10 cellular contexts compared by ENCODE assay signal in the genomic region with DNA sequence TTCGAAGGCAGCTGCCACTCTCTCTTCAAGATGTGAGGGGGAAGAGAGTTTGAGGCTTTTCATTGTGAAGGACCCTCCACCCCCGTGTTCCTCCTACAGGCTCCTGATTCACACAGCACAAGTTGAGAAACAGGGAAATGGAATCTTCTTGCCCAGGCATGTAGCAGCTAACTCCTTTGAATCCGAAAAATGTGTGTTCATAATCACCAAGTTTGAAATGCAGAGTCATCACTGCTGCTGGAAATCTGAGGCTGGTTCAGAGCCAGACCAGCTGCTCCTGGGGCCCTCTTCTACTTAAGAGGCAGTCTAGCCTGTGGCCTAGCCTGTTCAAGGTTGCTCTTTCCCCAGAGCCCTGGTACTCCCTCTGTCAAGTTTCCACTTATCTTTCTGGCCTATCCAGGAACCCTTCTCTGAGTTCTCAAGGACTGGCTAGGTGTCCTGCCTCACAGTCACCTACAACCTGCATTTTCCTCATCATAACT. TPM values are rescaled to one million over a fixed set of nuclear protein-coding genes. Genes with fewer than 3 reads are reported as not detected.
DNase-seq lines count a peak whose midpoint lies in the region; ATAC-seq and TF ChIP-seq lines count a peak whose summit lies in the region.
"Had no signal": no experiment of that assay in that cellular context is flagged by ENCODE, and none has a peak within 500 bp of the region (broad histone marks: within the 10 kb centered on the region; RNA-seq: fewer than 3 reads in every experiment).

No MANE protein-coding gene starts in this region.

- H3K9me3 ChIP-seq in sigmoid colon: peaks cover 0 to 5% (median 0%) of the 10 kb centered on the region in 4 donors
- H3K9me3 ChIP-seq in CD4-positive, alpha-beta T cell (ENCODE audit: control insufficient read depth, low read length): no peaks in the 10 kb centered on the region
- H3K9me3 ChIP-seq: neutrophil had no signal

- H3K27ac Mint-ChIP-seq in activated T-helper 17 cell treated with anti-CD3 and anti-CD28 coated beads, Interleukin-2, amount 50 U/mL, for 72 hours: no peak overlapping the region
- H3K27ac Mint-ChIP-seq in CD4-positive, alpha-beta T cell: no peak overlapping the region

- H3K9me3 Mint-ChIP-seq in activated T-helper 17 cell treated with anti-CD3 and anti-CD28 coated beads, Interleukin-2, amount 50 U/mL, for 72 hours: peaks cover 7% of the 10 kb centered on the region
- H3K9me3 Mint-ChIP-seq in CD4-positive, alpha-beta T cell: peaks cover 10% of the 10 kb centered on the region

- peaks cover 3% of the 10 kb centered on the region for H3K4me1 Mint-ChIP-seq in activated T-helper 17 cell treated with anti-CD3 and anti-CD28 coated beads, Interleukin-2, amount 50 U/mL, for 72 hours
- no peaks in the 10 kb centered on the region for H3K4me1 Mint-ChIP-seq in CD4-positive, alpha-beta T cell (ENCODE audit: low read depth)
- H3K4me1 Mint-ChIP-seq: central memory CD8-positive, alpha-beta T cell had no signal

- no peak for TF ChIP-seq POLR2A in sigmoid colon (IDR thresholded peaks at IDR 0.05)

- H3K27me3 Mint-ChIP-seq in activated T-helper 17 cell treated with anti-CD3 and anti-CD28 coated beads, Interleukin-2, amount 50 U/mL, for 72 hours: no peaks in the 10 kb centered on the region
- no peaks in the 10 kb centered on the region for H3K27me3 Mint-ChIP-seq in CD4-positive, alpha-beta T cell
- H3K27me3 Mint-ChIP-seq: central memory CD8-positive, alpha-beta T cell had no signal

- H3K4me3 ChIP-seq in sigmoid colon: no peak overlapping the region

- peaks cover 18% of the 10 kb centered on the region for H3K36me3 Mint-ChIP-seq in activated T-helper 17 cell treated with anti-CD3 and anti-CD28 coated beads, Interleukin-2, amount 50 U/mL, for 72 hours (ENCODE audit: low read depth)
- peaks cover 30% of the 10 kb centered on the region for H3K36me3 Mint-ChIP-seq in CD4-positive, alpha-beta T cell (ENCODE audit: low read depth)

- TF ChIP-seq CTCF in sigmoid colon (IDR thresholded peaks at IDR 0.05): peak in 1 of 4 experiments; percentile 6
- TF ChIP-seq CTCF in CD4-positive, alpha-beta T cell (IDR thresholded peaks at IDR 0.05): no peak

- no peaks in the 10 kb centered on the region for H3K36me3 ChIP-seq in sigmoid colon

- H3K27me3 ChIP-seq in sigmoid colon: no peaks in the 10 kb centered on the region
- no peaks in the 10 kb centered on the region for H3K27me3 ChIP-seq in CD4-positive, alpha-beta T cell (ENCODE audit: control insufficient read depth, insufficient read depth, low read length)
- H3K27me3 ChIP-seq: neutrophil had no signal

- POLR2A ChIA-PET in CD4-positive, alpha-beta T cell (lab: Charles Lee): no interaction called here

- 69 to 86% methylated on average over 3 of the region's 3 CpGs for whole genome bisulfite sequencing in sigmoid colon, 2 donors

- intact Hi-C loops in sigmoid colon (cut with DNase I): no loop called here
- intact Hi-C loops in CD4-positive, alpha-beta T cell (cut with DNase I, micrococcal nuclease): loop anchor here in 1 of 2 experiments (5.0 kb wide), 1 partner anchor 43 kb away; no protein-coding TSS in a partner anchor

- H3K4me1 ChIP-seq in sigmoid colon: peaks cover 0 to 13% (median 10%) of the 10 kb centered on the region in 4 donors

- peak overlapping the region in 3 of 4 donors; percentile 5 to 47 (median 43) for H3K27ac ChIP-seq in sigmoid colon
- H3K27ac ChIP-seq in CD4-positive, alpha-beta T cell (ENCODE audit: low read depth, low read length): no peak overlapping the region
- H3K27ac ChIP-seq: neutrophil had no signal

- no peak overlapping the region for H3K4me3 Mint-ChIP-seq in activated T-helper 17 cell treated with anti-CD3 and anti-CD28 coated beads, Interleukin-2, amount 50 U/mL, for 72 hours
- no peak overlapping the region for H3K4me3 Mint-ChIP-seq in CD4-positive, alpha-beta T cell
- H3K4me3 Mint-ChIP-seq: central memory CD8-positive, alpha-beta T cell had no signal

- TF ChIP-seq EP300 in sigmoid colon (IDR thresholded peaks at IDR 0.05): no peak

- DNase-seq in ELF-1 (ENCODE audit: low read depth, low spot score) (peak; percentile 13), RPMI7951 (ENCODE audit: low read depth) (peak; percentile 61), fibroblast of the conjunctiva (ENCODE audit: low read depth) (peak; percentile 85), sigmoid colon (peak; percentile 76), NCI-H2227 (lab: John Stamatoyannopoulos, UW; ENCODE audit: unreplicated experiment) (no peak)
- no peak for DNase-seq in CD4-positive, alpha-beta T cell

- no peak for ATAC-seq in activated T-helper 17 cell treated with anti-CD3 and anti-CD28 coated beads, Interleukin-2, amount 50 U/mL, for 72 hours (replicated peaks)
- ATAC-seq in HG02763 (IDR thresholded peaks at IDR 0.05; ENCODE audit: unreplicated experiment): no peak
- ATAC-seq in CD4-positive, alpha-beta T cell (ENCODE audit: poor library complexity): no peak

- CTCF ChIA-PET in CD4-positive, alpha-beta T cell (lab: Charles Lee): interaction anchor here (0.5 to 1.3 kb wide), 2 partner anchors 11 to 207 kb away, joined by 3 read pairs; no protein-coding TSS in a partner anchor

RNA-seq across cellular contexts. Expression of a gene that starts 28.7 kb away (rescaled TPM):
- total RNA-seq in RPMI7951 (2014; rRNA removed; shearing (Covaris generic)): 40.5 and 43.5 TPM in 2 replicates
- 10 to 100 TPM; 15.1 to 30.1 (median 22.1) TPM for total RNA-seq in sigmoid colon
- polyA plus RNA-seq in sigmoid colon: 10 to 100 TPM in 2 of 3 donors, 1 to 10 TPM in 1; 6.9 to 22.4 (median 17.4) TPM
- 10 to 100 TPM; 10.3 to 13.3 TPM for total RNA-seq in activated T-helper 17 cell treated with anti-CD3 and anti-CD28 coated beads, Interleukin-2, amount 50 U/mL, for 72 hours
- total RNA-seq in CD4-positive, alpha-beta T cell: 10 to 100 TPM; 15.6 TPM

RNA-seq across cellular contexts. Expression of a gene that starts 28.9 kb away (rescaled TPM):
- total RNA-seq in RPMI7951 (2014; rRNA removed; shearing (Covaris generic)): 32.6 and 35.6 TPM in 2 replicates
- total RNA-seq in sigmoid colon: 10 to 100 TPM in 2 of 4 donors, 1 to 10 TPM in 2; 5.4 to 13.2 (median 10.8) TPM
- 10 to 100 TPM; 10.2 to 23.0 (median 18.3) TPM for polyA plus RNA-seq in sigmoid colon
- total RNA-seq in activated T-helper 17 cell treated with anti-CD3 and anti-CD28 coated beads, Interleukin-2, amount 50 U/mL, for 72 hours: 10 to 100 TPM; 22.8 to 36.1 TPM
- total RNA-seq in CD4-positive, alpha-beta T cell: 1 to 10 TPM; 5.1 to 7.9 TPM

RNA-seq across cellular contexts. Expression of a gene that starts 53.4 kb away (rescaled TPM):
- 52.6 and 60.3 TPM in 2 replicates for total RNA-seq in RPMI7951 (2014; rRNA removed; shearing (Covaris generic))
- total RNA-seq in sigmoid colon: 10 to 100 TPM; 39.0 to 59.0 (median 49.1) TPM
- polyA plus RNA-seq in sigmoid colon: 1 to 10 TPM; 3.9 to 7.8 (median 7.4) TPM
- total RNA-seq in activated T-helper 17 cell treated with anti-CD3 and anti-CD28 coated beads, Interleukin-2, amount 50 U/mL, for 72 hours: 10 to 100 TPM in 1 of 2 donors, 1 to 10 TPM in 1; 7.9 to 12.4 TPM
- total RNA-seq in CD4-positive, alpha-beta T cell: 1 to 10 TPM; 7.9 to 8.5 TPM

Comparison
In these comparisons a context has a peak if more than half of its experiments do, and no peak if none do; other contexts are left out.
1. DNase-seq: peak in ELF-1 (single experiment), RPMI7951 (single experiment), fibroblast of the conjunctiva (single experiment) and sigmoid colon (single experiment); none in NCI-H2227 (single experiment) and CD4-positive, alpha-beta T cell (0 of 10).